ENCODE assay signal across 11 cellular contexts in the genomic region with DNA sequence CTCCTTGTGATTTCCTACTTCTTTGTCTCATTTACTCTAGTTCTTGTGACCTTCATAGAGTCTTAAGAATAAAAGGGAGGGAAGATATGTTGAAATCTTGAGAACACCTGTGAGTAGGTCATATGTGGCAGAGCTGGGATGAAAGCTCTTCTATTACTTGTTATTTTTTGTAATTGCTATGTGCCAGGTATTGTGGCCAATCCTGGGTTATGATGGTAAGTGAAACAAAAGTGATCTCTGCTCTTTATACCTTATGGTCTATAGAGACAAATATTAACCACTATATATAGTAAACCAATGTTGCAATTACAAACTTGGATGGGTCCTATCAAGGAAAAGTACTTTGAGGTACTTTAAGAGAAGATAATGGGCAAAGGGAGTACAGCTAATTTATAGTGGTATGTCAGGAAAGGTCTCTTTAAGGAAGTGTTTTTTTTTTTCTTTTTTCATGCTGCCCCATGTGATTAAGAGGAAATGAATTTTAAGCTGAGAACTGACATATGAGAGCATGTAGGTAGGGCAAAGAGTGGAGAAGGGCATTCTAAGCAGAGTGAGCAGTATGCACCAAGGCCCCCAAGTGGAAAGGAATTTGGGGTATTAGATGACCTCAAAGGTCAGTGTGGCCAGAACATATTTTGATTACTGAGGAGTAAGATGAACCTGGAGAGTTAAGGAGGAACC. TPM values are rescaled to one million over a fixed set of nuclear protein-coding genes. Genes with fewer than 3 reads are reported as not detected.
DNase-seq lines count a peak whose midpoint lies in the region; ATAC-seq, FAIRE-seq and TF ChIP-seq lines count a peak whose summit lies in the region.
"Had no signal": no experiment of that assay in that cellular context is flagged by ENCODE, and none has a peak within 500 bp of the region (broad histone marks: within the 10 kb centered on the region; RNA-seq: fewer than 3 reads in every experiment).

No MANE protein-coding gene starts in this region.

- H3K9ac ChIP-seq in MM.1S (ENCODE audit: low read length): no peak overlapping the region

- ATAC-seq in body of pancreas (peak; percentile 47), HG02973 (IDR thresholded peaks at IDR 0.05; ENCODE audit: unreplicated experiment) (no peak)

- no peaks in the 10 kb centered on the region for H4K20me1 ChIP-seq in MM.1S (ENCODE audit: insufficient read depth, low read length)

- H3K4me3 ChIP-seq in MM.1S (ENCODE audit: low read length) (no peak overlapping the region), body of pancreas (no peak overlapping the region)

- H3K4me2 ChIP-seq in MM.1S (ENCODE audit: low read depth, low read length): peak overlapping the region; percentile 1; the same call in 1 of the 2 replicates

- H3K27ac ChIP-seq in MM.1S (ENCODE audit: low read length) (peak overlapping the region; percentile 9; the same call in 1 of the 2 replicates), body of pancreas (no peak overlapping the region)

- DNase-seq in AML-193 (lab: John Stamatoyannopoulos, UW) (peak; percentile 61), GM12891 (ENCODE audit: insufficient read length, low spot score) (no peak), MM.1S (no peak), body of pancreas (no peak), RKO (ENCODE audit: low spot score) (no peak), posterior vena cava (ENCODE audit: low spot score) (no peak), urothelium cell line (ENCODE audit: low spot score) (no peak)
- DNase-seq: activated T-cell treated with anti-CD3 and anti-CD28 coated beads, Interleukin-2, amount 50 U/mL, for 1 hour; Calu3; NCI-H2171 had no signal

- FAIRE-seq in GM12891 (lab: Jason Lieb, UNC) (peak; percentile 77), urothelium cell line (lab: Jason Lieb, UNC) (no peak)

- 0 out of 2 replicates have a peak, but pooled peaks cover 2% of the 10 kb centered on the region for H3F3A ChIP-seq in MM.1S (ENCODE audit: insufficient read depth, low read length)

- no peak for TF ChIP-seq POLR2A in GM12891 (IDR thresholded peaks at IDR 0.05; ENCODE audit: low read depth, low read length)
- TF ChIP-seq POLR2A in body of pancreas (IDR thresholded peaks at IDR 0.05): no peak

- intact Hi-C loops in body of pancreas (cut with DNase I): loop anchor here (10.0 kb wide), 1 partner anchor 271 kb away; no protein-coding TSS in a partner anchor
- intact Hi-C loops in posterior vena cava (cut with DNase I): no loop called here

- H3K79me2 ChIP-seq in MM.1S (ENCODE audit: low read length): peaks cover 60% of the 10 kb centered on the region

- H3K9me3 ChIP-seq in MM.1S (replicated peaks; ENCODE audit: insufficient read depth, low read length): no peaks in the 10 kb centered on the region
- no peaks in the 10 kb centered on the region for H3K9me3 ChIP-seq in body of pancreas

- H3K9me2 ChIP-seq in MM.1S (replicated peaks; ENCODE audit: insufficient read depth, low read length): no peaks in the 10 kb centered on the region

- H3K36me3 ChIP-seq in MM.1S (replicated peaks; ENCODE audit: insufficient read depth, low read length) (no peaks in the 10 kb centered on the region), body of pancreas (replicated peaks in 1 of 2; ENCODE audit: insufficient read depth in 1 of 2, low read depth in 2 of 2) (no peaks in the 10 kb centered on the region)

- H3K27me3 ChIP-seq in MM.1S (replicated peaks; ENCODE audit: insufficient read depth, low read length): no peaks in the 10 kb centered on the region
- H3K27me3 ChIP-seq in body of pancreas: no peaks in the 10 kb centered on the region

- H3K4me1 ChIP-seq in MM.1S (ENCODE audit: low read length): peaks cover 27% of the 10 kb centered on the region
- no peaks in the 10 kb centered on the region for H3K4me1 ChIP-seq in body of pancreas

- no peak overlapping the region for H2AFZ ChIP-seq in MM.1S (ENCODE audit: low read length)

- TF ChIP-seq CTCF in MM.1S (IDR thresholded peaks at IDR 0.05; ENCODE audit: low read length) (no peak), body of pancreas (IDR thresholded peaks at IDR 0.05) (no peak)

TF ChIP-seq in GM12891, 5 proteins besides CTCF, POLR2A, EP300 and RAD21:
- no peak for TF ChIP-seq PAX5 (IDR thresholded peaks at IDR 0.05; ENCODE audit: insufficient read depth, low read length, severe bottlenecking)
- TF ChIP-seq SPI1 (IDR thresholded peaks at IDR 0.05; ENCODE audit: low read depth, low read length): peak; percentile 17; the same call in 1 of the 2 replicates
- TF ChIP-seq POU2F2 (IDR thresholded peaks at IDR 0.05; ENCODE audit: low read depth, low read length): no peak

RNA-seq across cellular contexts. Expression of gene POU2F1, which starts 43.2 kb away (rescaled TPM):
- 3.0 TPM for polyA plus RNA-seq in GM12891 (2012; ENCODE audit: low read depth, missing spikeins)
- 10 to 100 TPM in 1 of 2 donors, 1 to 10 TPM in 1; 6.2 to 13.5 TPM for total RNA-seq in body of pancreas
- total RNA-seq in posterior vena cava: 10 to 100 TPM; 19.2 to 21.1 TPM

Comparison
In these comparisons a context has a peak if more than half of its experiments do, and no peak if none do; other contexts are left out.
1. DNase-seq: peak in AML-193 (2 of 2); none in GM12891 (single experiment), MM.1S (single experiment), body of pancreas (0 of 4), RKO (single experiment), posterior vena cava (single experiment) and urothelium cell line (single experiment).